9 cellular contexts compared by ENCODE assay signal in genomic region chr11:6405039-6405667, GRCh38. TPM values are rescaled to one million over a fixed set of nuclear protein-coding genes. Genes with fewer than 3 reads are reported as not detected.
A peak's percentile ranks its signal among the peaks of the same experiment; 100 is the strongest.
DNase-seq lines count a peak whose midpoint lies in the region; ATAC-seq and TF ChIP-seq lines count a peak whose summit lies in the region.
"Had no signal": no experiment of that assay in that cellular context is flagged by ENCODE, and none has a peak within 500 bp of the region (broad histone marks: within the 10 kb centered on the region; RNA-seq: fewer than 3 reads in every experiment).

No MANE protein-coding gene starts in this region.

- no peak overlapping the region for H3K4me2 ChIP-seq in mammary epithelial cell (ENCODE audit: insufficient read depth, low read depth, low read length)

- no peaks in the 10 kb centered on the region for H3K27me3 ChIP-seq in aorta (ENCODE audit: control insufficient read depth in 1 of 2, insufficient read depth in 2 of 2, low read length in 1 of 2)
- no peaks in the 10 kb centered on the region for H3K27me3 ChIP-seq in mammary epithelial cell (ENCODE audit: insufficient read depth, low read length)

- H4K20me1 ChIP-seq in mammary epithelial cell (ENCODE audit: insufficient read depth, low read length): no peaks in the 10 kb centered on the region

- no peak for ATAC-seq in activated naive CD8-positive, alpha-beta T cell treated with anti-CD3 and anti-CD28 coated beads, Interleukin-2, amount 10 ng/mL, durations not matched to agents 7 days and 5 days (ENCODE audit: low read depth)
- ATAC-seq in activated naive CD8-positive, alpha-beta T cell treated with anti-CD3 and anti-CD28 coated beads, Interleukin-2, amount 50 U/mL, for 24 hours: no peak
- ATAC-seq in aorta (ENCODE audit: low FRiP score): peak; percentile 5

- H3K36me3 ChIP-seq in aorta (ENCODE audit: control insufficient read depth in 1 of 2, insufficient read depth in 2 of 2, low read length in 1 of 2): peaks cover 0 to 4% of the 10 kb centered on the region in 2 donors
- H3K36me3 ChIP-seq in mammary epithelial cell (ENCODE audit: insufficient read depth, low read length): no peaks in the 10 kb centered on the region
- H3K36me3 ChIP-seq: prostate gland had no signal

- H3K27me3 Mint-ChIP-seq in activated naive CD8-positive, alpha-beta T cell treated with anti-CD3 and anti-CD28 coated beads, Interleukin-2, amount 10 ng/mL, durations not matched to agents 7 days and 5 days: no peaks in the 10 kb centered on the region
- H3K27me3 Mint-ChIP-seq in activated naive CD8-positive, alpha-beta T cell treated with anti-CD3 and anti-CD28 coated beads, Interleukin-2, amount 50 U/mL, for 24 hours: no peaks in the 10 kb centered on the region

- H3K9me3 ChIP-seq in aorta (ENCODE audit: control insufficient read depth, low read length) (no peaks in the 10 kb centered on the region), mammary epithelial cell (replicated peaks; ENCODE audit: insufficient read depth, low read length) (no peaks in the 10 kb centered on the region)
- H3K9me3 ChIP-seq: prostate gland had no signal

- no peaks in the 10 kb centered on the region for H3K79me2 ChIP-seq in mammary epithelial cell (ENCODE audit: insufficient read depth, low read length)

- no peak overlapping the region for H3K4me3 Mint-ChIP-seq in activated naive CD8-positive, alpha-beta T cell treated with anti-CD3 and anti-CD28 coated beads, Interleukin-2, amount 10 ng/mL, durations not matched to agents 7 days and 5 days
- no peak overlapping the region for H3K4me3 Mint-ChIP-seq in activated naive CD8-positive, alpha-beta T cell treated with anti-CD3 and anti-CD28 coated beads, Interleukin-2, amount 50 U/mL, for 24 hours

- in situ Hi-C loops in mammary epithelial cell (cut with MboI; ENCODE audit: low sequenced_read_pairs in 2 of 2): no loop called here

- H3K9ac ChIP-seq in mammary epithelial cell (ENCODE audit: insufficient read depth, low read length): no peak overlapping the region

- peak overlapping the region; percentile 87 for H3K27ac Mint-ChIP-seq in activated naive CD8-positive, alpha-beta T cell treated with anti-CD3 and anti-CD28 coated beads, Interleukin-2, amount 10 ng/mL, durations not matched to agents 7 days and 5 days
- H3K27ac Mint-ChIP-seq in activated naive CD8-positive, alpha-beta T cell treated with anti-CD3 and anti-CD28 coated beads, Interleukin-2, amount 50 U/mL, for 24 hours: no peak overlapping the region

- DNase-seq in activated naive CD8-positive, alpha-beta T cell treated with anti-CD3 and anti-CD28 coated beads, Interleukin-2, amount 10 ng/mL, durations not matched to agents 7 days and 5 days: no peak
- no peak for DNase-seq in activated naive CD8-positive, alpha-beta T cell treated with anti-CD3 and anti-CD28 coated beads, Interleukin-2, amount 50 U/mL, for 24 hours
- DNase-seq in caudate nucleus (lab: John Stamatoyannopoulos, UW) (peak in 34 of 61 donors; percentile 11 to 90 (median 50)), left kidney (ENCODE audit: low read depth, low spot score) (peak; percentile 92), aorta (no peak), NK-92 (lab: John Stamatoyannopoulos, UW; ENCODE audit: unreplicated experiment) (no peak), NCI-H774 (lab: John Stamatoyannopoulos, UW) (no peak), mammary epithelial cell (no peak)

- H3K36me3 Mint-ChIP-seq in activated naive CD8-positive, alpha-beta T cell treated with anti-CD3 and anti-CD28 coated beads, Interleukin-2, amount 10 ng/mL, durations not matched to agents 7 days and 5 days: peaks cover 34% of the 10 kb centered on the region
- peaks cover 5% of the 10 kb centered on the region for H3K36me3 Mint-ChIP-seq in activated naive CD8-positive, alpha-beta T cell treated with anti-CD3 and anti-CD28 coated beads, Interleukin-2, amount 50 U/mL, for 24 hours (ENCODE audit: low read depth)

- no peak overlapping the region for H3K4me3 ChIP-seq in aorta (ENCODE audit: low read length in 2 of 2)
- no peak overlapping the region for H3K4me3 ChIP-seq in mammary epithelial cell (replicated peaks in 1 of 3; ENCODE audit: insufficient read depth in 1 of 3, low read depth in 2 of 3, low read length in 3 of 3)
- H3K4me3 ChIP-seq: prostate gland had no signal

- intact Hi-C loops in aorta (cut with DNase I) (no loop called here), mammary epithelial cell (cut with micrococcal nuclease) (no loop called here)

- H3K27ac ChIP-seq in caudate nucleus (ENCODE audit: low read depth, low read length) (peak overlapping the region; percentile 46), aorta (ENCODE audit: low read depth in 1 of 2, low read length in 2 of 2) (no peak overlapping the region), mammary epithelial cell (ENCODE audit: insufficient read depth, low read depth, low read length) (no peak overlapping the region)
- H3K27ac ChIP-seq: prostate gland had no signal

- dilution Hi-C loops in mammary epithelial cell (cut with HindIII; ENCODE audit: low sequenced_read_pairs): no loop called here

- peaks cover 55% of the 10 kb centered on the region for H3K4me1 Mint-ChIP-seq in activated naive CD8-positive, alpha-beta T cell treated with anti-CD3 and anti-CD28 coated beads, Interleukin-2, amount 10 ng/mL, durations not matched to agents 7 days and 5 days
- H3K4me1 Mint-ChIP-seq in activated naive CD8-positive, alpha-beta T cell treated with anti-CD3 and anti-CD28 coated beads, Interleukin-2, amount 50 U/mL, for 24 hours: peaks cover 72% of the 10 kb centered on the region

- BruUV-seq in mammary epithelial cell (replicated peaks; lab: Mats Ljungman, UMichigan): no TSS peak

- H3K9me3 Mint-ChIP-seq in activated naive CD8-positive, alpha-beta T cell treated with anti-CD3 and anti-CD28 coated beads, Interleukin-2, amount 10 ng/mL, durations not matched to agents 7 days and 5 days: no peaks in the 10 kb centered on the region
- no peaks in the 10 kb centered on the region for H3K9me3 Mint-ChIP-seq in activated naive CD8-positive, alpha-beta T cell treated with anti-CD3 and anti-CD28 coated beads, Interleukin-2, amount 50 U/mL, for 24 hours

- CTCF ChIA-PET in mammary epithelial cell (lab: Charles Lee; ENCODE audit: low non-redundant PET): no interaction called here

- WGBS in aorta, 2 donors: 50 to 59% methylated on average over 13 of the region's 13 CpGs
- WGBS in mammary epithelial cell (ENCODE audit: low coverage, missing lambda C conversion rate): 82% methylated on average over 13 of the region's 13 CpGs

- H2AFZ ChIP-seq in mammary epithelial cell (ENCODE audit: low read depth, low read length): no peak overlapping the region

- H3K4me1 ChIP-seq in aorta (ENCODE audit: control insufficient read depth in 1 of 2, insufficient read depth in 2 of 2, low read length in 2 of 2) (no peaks in the 10 kb centered on the region), mammary epithelial cell (ENCODE audit: insufficient read depth, low read length) (no peaks in the 10 kb centered on the region)
- H3K4me1 ChIP-seq: prostate gland had no signal

- POLR2A ChIA-PET in activated naive CD8-positive, alpha-beta T cell treated with anti-CD3 and anti-CD28 coated beads, Interleukin-2, amount 10 ng/mL, durations not matched to agents 7 days and 5 days (lab: Charles Lee): interaction anchor here (0.9 to 7.4 kb wide), 3 partner anchors 12 to 17 kb away, joined by 3 to 140 read pairs (median 116); partner anchors contain the start of genes APBB1 and SMPD1

- no peak for TF ChIP-seq CTCF in mammary epithelial cell (conservative IDR thresholded peaks at IDR 0.05 in 1 of 2, IDR thresholded peaks at IDR 0.05 in 1 of 2; ENCODE audit: extremely low read depth in 1 of 2, insufficient read depth in 1 of 2, low read depth in 1 of 2, low read length in 2 of 2)

RNA-seq across cellular contexts. Expression of gene APBB1, which starts 13.7 kb away (rescaled TPM):
- total RNA-seq in activated naive CD8-positive, alpha-beta T cell treated with anti-CD3 and anti-CD28 coated beads, Interleukin-2, amount 10 ng/mL, durations not matched to agents 7 days and 5 days: 10 to 100 TPM; 64.0 to 69.2 TPM
- total RNA-seq in aorta: 10 to 100 TPM; 50.8 to 62.2 TPM
- 100 to 1,000 TPM in 1 of 2 donors, 10 to 100 TPM in 1; 25.8 to 121 TPM for polyA plus RNA-seq in aorta
- 10 to 100 TPM; 16.9 to 22.5 TPM for total RNA-seq in mammary epithelial cell
- polyA plus RNA-seq in mammary epithelial cell: 7.0 TPM
- polyA minus RNA-seq in mammary epithelial cell: 3.7 TPM

RNA-seq across cellular contexts. Expression of gene SMPD1, which starts 14.9 kb away (rescaled TPM):
- total RNA-seq in activated naive CD8-positive, alpha-beta T cell treated with anti-CD3 and anti-CD28 coated beads, Interleukin-2, amount 10 ng/mL, durations not matched to agents 7 days and 5 days: 10 to 100 TPM; 40.7 to 42.6 TPM
- 10 to 100 TPM; 29.2 to 40.4 TPM for total RNA-seq in aorta
- 10 to 100 TPM; 10.0 to 45.5 TPM for polyA plus RNA-seq in aorta
- 10 to 100 TPM; 17.0 to 24.1 TPM for total RNA-seq in mammary epithelial cell
- polyA plus RNA-seq in mammary epithelial cell: 15.5 TPM
- 12.0 TPM for polyA minus RNA-seq in mammary epithelial cell

RNA-seq across cellular contexts. Expression of gene HPX, which starts 35.6 kb away (rescaled TPM):
- total RNA-seq in activated naive CD8-positive, alpha-beta T cell treated with anti-CD3 and anti-CD28 coated beads, Interleukin-2, amount 10 ng/mL, durations not matched to agents 7 days and 5 days: 1 to 10 TPM in 1 of 2 experiments, under 1 TPM in 1; 0.58 to 1.3 TPM
- 1 to 10 TPM; 3.0 to 6.0 TPM for total RNA-seq in aorta
- 1 to 10 TPM in 1 of 2 donors, under 1 TPM in 1; 0.50 to 1.1 TPM for polyA plus RNA-seq in aorta
- total RNA-seq in mammary epithelial cell: 1 to 10 TPM in 1 of 2 donors, under 1 TPM in 1; 0.83 to 2.0 TPM
- 0.53 TPM for polyA plus RNA-seq in mammary epithelial cell
- polyA minus RNA-seq in mammary epithelial cell: not detected

Comparison
In these comparisons a context has a peak if more than half of its experiments do, and no peak if none do; other contexts are left out.
1. DNase-seq: peak in caudate nucleus (34 of 61) and left kidney (single experiment); none in activated naive CD8-positive, alpha-beta T cell treated with anti-CD3 and anti-CD28 coated beads, Interleukin-2, amount 10 ng/mL, durations not matched to agents 7 days and 5 days (single experiment), activated naive CD8-positive, alpha-beta T cell treated with anti-CD3 and anti-CD28 coated beads, Interleukin-2, amount 50 U/mL, for 24 hours (single experiment), aorta (0 of 2), NK-92 (single experiment), NCI-H774 (single experiment) and mammary epithelial cell (single experiment).